ENCODE assay signal across 10 cellular contexts in genomic region chr4:112287258-112287873, GRCh38. TPM values are rescaled to one million over a fixed set of nuclear protein-coding genes. Genes with fewer than 3 reads are reported as not detected.
DNase-seq lines count a peak whose midpoint lies in the region; ATAC-seq and TF ChIP-seq lines count a peak whose summit lies in the region.
"Had no signal": no experiment of that assay in that cellular context is flagged by ENCODE, and none has a peak within 500 bp of the region (broad histone marks: within the 10 kb centered on the region; RNA-seq: fewer than 3 reads in every experiment).

No MANE protein-coding gene starts in this region.

- peak overlapping the region; percentile 95 for H3K4me3 Mint-ChIP-seq in stimulated activated naive CD8-positive, alpha-beta T cell treated with anti-CD3 and anti-CD28 coated beads, Interleukin-15, Interleukin-2, amounts not matched to agents 100 ng/mL and 50 ng/mL, for 24 hours
- peak overlapping the region; percentile 44 for H3K4me3 Mint-ChIP-seq in activated CD8-positive, alpha-beta T cell treated with anti-CD3 and anti-CD28 coated beads, Interleukin-2, amount 10 ng/mL, durations not matched to agents 7 days and 5 days

- ATAC-seq in stimulated activated naive CD8-positive, alpha-beta T cell treated with anti-CD3 and anti-CD28 coated beads, Interleukin-15, Interleukin-2, amounts not matched to agents 100 U/mL and 50 U/mL, for 24 hours, result no peak
- ATAC-seq in HG02885 (IDR thresholded peaks at IDR 0.05; ENCODE audit: poor library complexity, unreplicated experiment), result peak; percentile 33
- ATAC-seq in activated CD8-positive, alpha-beta T cell treated with anti-CD3 and anti-CD28 coated beads, Interleukin-2, amount 10 ng/mL, durations not matched to agents 7 days and 5 days, result no peak
- no peak for ATAC-seq in heart left ventricle

- H3K4me3 ChIP-seq in heart left ventricle (no peak overlapping the region), brain microvascular endothelial cell (ENCODE audit: low read depth, low read length) (no peak overlapping the region)
- H3K4me3 ChIP-seq: tibial artery had no signal

- H3K36me3 ChIP-seq in heart left ventricle (no peaks in the 10 kb centered on the region), brain microvascular endothelial cell (replicated peaks) (no peaks in the 10 kb centered on the region)
- H3K36me3 ChIP-seq: tibial artery had no signal

- peaks cover 67% of the 10 kb centered on the region for H3K4me1 Mint-ChIP-seq in stimulated activated naive CD8-positive, alpha-beta T cell treated with anti-CD3 and anti-CD28 coated beads, Interleukin-15, Interleukin-2, amounts not matched to agents 100 ng/mL and 50 ng/mL, for 24 hours (ENCODE audit: low read depth)
- H3K4me1 Mint-ChIP-seq in activated CD8-positive, alpha-beta T cell treated with anti-CD3 and anti-CD28 coated beads, Interleukin-2, amount 10 ng/mL, durations not matched to agents 7 days and 5 days (ENCODE audit: low read depth), result peaks cover 62% of the 10 kb centered on the region

- H3K27me3 ChIP-seq in heart left ventricle (no peaks in the 10 kb centered on the region), brain microvascular endothelial cell (replicated peaks) (no peaks in the 10 kb centered on the region)
- H3K27me3 ChIP-seq: tibial artery had no signal

- no peaks in the 10 kb centered on the region for H3K9me3 Mint-ChIP-seq in stimulated activated naive CD8-positive, alpha-beta T cell treated with anti-CD3 and anti-CD28 coated beads, Interleukin-15, Interleukin-2, amounts not matched to agents 100 ng/mL and 50 ng/mL, for 24 hours
- no peaks in the 10 kb centered on the region for H3K9me3 Mint-ChIP-seq in activated CD8-positive, alpha-beta T cell treated with anti-CD3 and anti-CD28 coated beads, Interleukin-2, amount 10 ng/mL, durations not matched to agents 7 days and 5 days (ENCODE audit: insufficient read depth)

- H3K27ac ChIP-seq in heart left ventricle (peak overlapping the region in 1 of 12 donors; percentile 58), brain microvascular endothelial cell (no peak overlapping the region)

- TF ChIP-seq CTCF in heart left ventricle (IDR thresholded peaks at IDR 0.05) (no peak), brain microvascular endothelial cell (IDR thresholded peaks at IDR 0.05; ENCODE audit: low read depth, low read length, missing control alignments) (no peak)

- in situ Hi-C loops in brain microvascular endothelial cell (cut with HindIII; ENCODE audit: low pct_ligation_motif_present, low sequenced_read_pairs), result no loop called here

- DNase-seq in stimulated activated naive CD8-positive, alpha-beta T cell treated with anti-CD3 and anti-CD28 coated beads, Interleukin-15, Interleukin-2, amounts not matched to agents 100 U/mL and 50 U/mL, for 24 hours, result no peak
- no peak for DNase-seq in activated CD8-positive, alpha-beta T cell treated with anti-CD3 and anti-CD28 coated beads, Interleukin-2, amount 10 ng/mL, durations not matched to agents 7 days and 5 days
- DNase-seq in heart left ventricle (no peak), SHP77 (lab: John Stamatoyannopoulos, UW) (no peak), brain microvascular endothelial cell (no peak), LoVo (ENCODE audit: low spot score) (no peak)
- DNase-seq: NCI-H2171, tibial artery had no signal

- CTCF ChIA-PET in activated CD8-positive, alpha-beta T cell treated with anti-CD3 and anti-CD28 coated beads, Interleukin-2, amount 10 ng/mL, durations not matched to agents 7 days and 5 days (lab: Charles Lee), result interaction anchor here (0.7 to 2.5 kb wide), 14 partner anchors 8 to 250 kb away, joined by 3 to 14 read pairs (median 3); no protein-coding TSS in a partner anchor

- POLR2A ChIA-PET in activated CD8-positive, alpha-beta T cell treated with anti-CD3 and anti-CD28 coated beads, Interleukin-2, amount 10 ng/mL, durations not matched to agents 7 days and 5 days (lab: Charles Lee), result interaction anchor here (0.8 to 3.6 kb wide), 6 partner anchors 10 to 168 kb away, joined by 3 to 34 read pairs (median 13); partner anchors contain the start of genes ALPK1 and AP1AR

- no peak for TF ChIP-seq POLR2A in heart left ventricle (IDR thresholded peaks at IDR 0.05)

- intact Hi-C loops in heart left ventricle (cut with DNase I), result loop anchor here in 1 of 10 donors (5.0 kb wide), 1 partner anchor 55 kb away; the partner anchor contains the start of gene AP1AR

- H3K36me3 Mint-ChIP-seq in stimulated activated naive CD8-positive, alpha-beta T cell treated with anti-CD3 and anti-CD28 coated beads, Interleukin-15, Interleukin-2, amounts not matched to agents 100 ng/mL and 50 ng/mL, for 24 hours (ENCODE audit: low read depth), result peaks cover 17% of the 10 kb centered on the region
- H3K36me3 Mint-ChIP-seq in activated CD8-positive, alpha-beta T cell treated with anti-CD3 and anti-CD28 coated beads, Interleukin-2, amount 10 ng/mL, durations not matched to agents 7 days and 5 days (ENCODE audit: low read depth), result peaks cover 16% of the 10 kb centered on the region

- H3K9me3 ChIP-seq in heart left ventricle, result no peaks in the 10 kb centered on the region
- H3K9me3 ChIP-seq: tibial artery had no signal

- H3K27me3 Mint-ChIP-seq in stimulated activated naive CD8-positive, alpha-beta T cell treated with anti-CD3 and anti-CD28 coated beads, Interleukin-15, Interleukin-2, amounts not matched to agents 100 ng/mL and 50 ng/mL, for 24 hours, result no peaks in the 10 kb centered on the region
- no peaks in the 10 kb centered on the region for H3K27me3 Mint-ChIP-seq in activated CD8-positive, alpha-beta T cell treated with anti-CD3 and anti-CD28 coated beads, Interleukin-2, amount 10 ng/mL, durations not matched to agents 7 days and 5 days (ENCODE audit: low read depth)

- WGBS in heart left ventricle, 4 donors, result 95 to 97% (median 96%) methylated on average over 6 to 7 of the region's 7 CpGs

- H3K4me1 ChIP-seq in heart left ventricle, result peaks cover 0 to 50% (median 4%) of the 10 kb centered on the region in 12 donors

- H3K27ac Mint-ChIP-seq in stimulated activated naive CD8-positive, alpha-beta T cell treated with anti-CD3 and anti-CD28 coated beads, Interleukin-15, Interleukin-2, amounts not matched to agents 100 ng/mL and 50 ng/mL, for 24 hours, result peak overlapping the region; percentile 85
- H3K27ac Mint-ChIP-seq in activated CD8-positive, alpha-beta T cell treated with anti-CD3 and anti-CD28 coated beads, Interleukin-2, amount 10 ng/mL, durations not matched to agents 7 days and 5 days, result peak overlapping the region; percentile 85

RNA-seq across cellular contexts. Expression of gene TIFA, which starts 1.7 kb away (rescaled TPM):
- 10 to 100 TPM; 23.8 to 24.4 TPM for total RNA-seq in activated CD8-positive, alpha-beta T cell treated with anti-CD3 and anti-CD28 coated beads, Interleukin-2, amount 10 ng/mL, durations not matched to agents 7 days and 5 days
- total RNA-seq in heart left ventricle, result 10 to 100 TPM in 6 of 9 donors, 1 to 10 TPM in 3; 3.9 to 21.3 (median 14.6) TPM
- 1 to 10 TPM; 3.3 to 6.2 TPM for polyA plus RNA-seq in heart left ventricle

RNA-seq across cellular contexts. Expression of gene ALPK1, which starts 9.8 kb away (rescaled TPM):
- 10 to 100 TPM; 11.8 to 14.1 TPM for total RNA-seq in activated CD8-positive, alpha-beta T cell treated with anti-CD3 and anti-CD28 coated beads, Interleukin-2, amount 10 ng/mL, durations not matched to agents 7 days and 5 days
- total RNA-seq in heart left ventricle, result 10 to 100 TPM in 2 of 9 donors, 1 to 10 TPM in 7; 2.2 to 21.7 (median 3.4) TPM
- polyA plus RNA-seq in heart left ventricle, result 1 to 10 TPM; 1.3 to 2.6 TPM

RNA-seq across cellular contexts. Expression of gene AP1AR, which starts 55.8 kb away (rescaled TPM):
- total RNA-seq in activated CD8-positive, alpha-beta T cell treated with anti-CD3 and anti-CD28 coated beads, Interleukin-2, amount 10 ng/mL, durations not matched to agents 7 days and 5 days, result 10 to 100 TPM; 10.9 to 13.0 TPM
- total RNA-seq in heart left ventricle, result 10 to 100 TPM in 2 of 9 donors, 1 to 10 TPM in 7; 6.8 to 17.3 (median 9.2) TPM
- 10 to 100 TPM in 1 of 2 donors, 1 to 10 TPM in 1; 3.7 to 13.6 TPM for polyA plus RNA-seq in heart left ventricle
